In genomic region chr7:154913645-154914579, GRCh38 we compare ENCODE assay signal across 8 cellular contexts.
DNase-seq lines count a peak whose midpoint lies in the region; ATAC-seq and TF ChIP-seq lines count a peak whose summit lies in the region.

No MANE protein-coding gene starts in this region.

- peaks cover 5 to 6% of the 10 kb centered on the region in 2 donors for H3K4me1 Mint-ChIP-seq in immature natural killer cell

- H3K4me3 ChIP-seq in WI38 (ENCODE audit: low read depth, low read length) = peak overlapping the region; percentile 34
- peak overlapping the region; percentile 32 to 58 (median 38) for H3K4me3 ChIP-seq in breast epithelium

- peak overlapping the region; percentile 82 to 94 (median 88) for H3K4me3 Mint-ChIP-seq in immature natural killer cell

- peaks cover 7 to 12% of the 10 kb centered on the region in 2 donors for H3K9me3 ChIP-seq in breast epithelium

- H3K27ac ChIP-seq in breast epithelium = no peak overlapping the region

- no peaks in the 10 kb centered on the region for H3K36me3 Mint-ChIP-seq in immature natural killer cell

- no peaks in the 10 kb centered on the region for H3K36me3 ChIP-seq in breast epithelium

- no peak for TF ChIP-seq POLR2A in breast epithelium (IDR thresholded peaks at IDR 0.05)

- peak overlapping the region in 3 of 6 donors; percentile 10 to 45 (median 40) for H3K27ac Mint-ChIP-seq in immature natural killer cell

- peaks cover 0 to 36% of the 10 kb centered on the region in 2 donors for H3K27me3 ChIP-seq in breast epithelium

- peak; percentile 99 for ATAC-seq in HG02884 (IDR thresholded peaks at IDR 0.05; ENCODE audit: unreplicated experiment)

- no peaks in the 10 kb centered on the region for H3K4me1 ChIP-seq in breast epithelium

- H3K27me3 Mint-ChIP-seq in immature natural killer cell (ENCODE audit: low read depth in 3 of 3) = peaks cover 9 to 19% (median 11%) of the 10 kb centered on the region in 3 donors

- intact Hi-C loops in breast epithelium (cut with DNase I; ENCODE audit: low total_unique reads) = no loop called here

- DNase-seq in NCI-H524 (lab: John Stamatoyannopoulos, UW) (peak; percentile 37 to 73), NCI-H524 treated with DMSO at 0.1 percent for 48 hours (lab: John Stamatoyannopoulos, UW) (no peak), NCI-H146 treated with DMSO at 0.1 percent for 48 hours (lab: John Stamatoyannopoulos, UW; ENCODE audit: unreplicated experiment) (peak; percentile 68), breast epithelium (ENCODE audit: low spot score in 2 of 2) (peak; percentile 71 to 86), immature natural killer cell (peak; percentile 79 to 81 (median 79))
- peak; percentile 73 to 91 for DNase-seq in stimulated activated CD4-positive, alpha-beta T cell treated with anti-CD3 and anti-CD28 coated beads, Interleukin-12 subunit alpha, Interleukin-12 subunit beta, amount 100 ng/mL, for 24 hours (ENCODE audit: low read depth in 2 of 2)

- H3K9me3 Mint-ChIP-seq in immature natural killer cell = no peaks in the 10 kb centered on the region

- TF ChIP-seq CTCF in WI38 (IDR thresholded peaks at IDR 0.05; ENCODE audit: low read depth, low read length) = peak; percentile 87
- peak; percentile 57 to 75 (median 67) for TF ChIP-seq CTCF in breast epithelium (IDR thresholded peaks at IDR 0.05)
